12 cellular contexts compared by ENCODE assay signal in genomic region chr4:87025614-87026041, GRCh38.
DNase-seq lines count a peak whose midpoint lies in the region; ATAC-seq and TF ChIP-seq lines count a peak whose summit lies in the region.
"Had no signal": no experiment of that assay in that cellular context is flagged by ENCODE, and none has a peak within 500 bp of the region (broad histone marks: within the 10 kb centered on the region; RNA-seq: fewer than 3 reads in every experiment).

No MANE protein-coding gene starts in this region.

- H3K27me3 ChIP-seq in adrenal gland (no peaks in the 10 kb centered on the region), H7 (ENCODE audit: control insufficient read depth, insufficient read depth, low read length) (no peaks in the 10 kb centered on the region)

- H3K36me3 ChIP-seq in adrenal gland (replicated peaks in 1 of 2) = no peaks in the 10 kb centered on the region
- no peaks in the 10 kb centered on the region for H3K36me3 ChIP-seq in H7 (replicated peaks; ENCODE audit: control insufficient read depth, insufficient read depth, low read length)

- peak overlapping the region in 1 of 5 donors; percentile 27 for H3K27ac ChIP-seq in adrenal gland
- H3K27ac ChIP-seq: C4-2B, GM23248 had no signal

- ATAC-seq in GM19467 (IDR thresholded peaks at IDR 0.05; ENCODE audit: unreplicated experiment) (peak; percentile 88), HG03342 (IDR thresholded peaks at IDR 0.05; ENCODE audit: unreplicated experiment) (peak; percentile 48), left lobe of liver (peak; percentile 25)

- peak; percentile 48 for DNase-seq in Caki2 (ENCODE audit: low read depth)
- no peak for DNase-seq in left lobe of liver (ENCODE audit: low spot score)
- no peak for DNase-seq in adrenal gland
- DNase-seq in activated CD4-positive, alpha-beta T cell treated with anti-CD3 and anti-CD28 coated beads, Interleukin-2, amount 50 U/mL, for 48 hours = no peak
- no peak for DNase-seq in NCI-H2171 treated with DMSO at 0.1 percent for 48 hours (lab: John Stamatoyannopoulos, UW)
- DNase-seq in H7 = no peak
- DNase-seq: activated effector memory CD4-positive, alpha-beta T cell treated with anti-CD3 and anti-CD28 coated beads, Interleukin-2, amount 50 U/mL, for 16 hours; GM23248; NCI-H1417 treated with DMSO at 0.1 percent for 48 hours had no signal

- H3K4me3 ChIP-seq in adrenal gland (no peak overlapping the region), H7 (ENCODE audit: insufficient read depth, low read depth, low read length) (no peak overlapping the region)
- H3K4me3 ChIP-seq: GM23248 had no signal

- intact Hi-C loops in adrenal gland (cut with DNase I) = no loop called here

- in situ Hi-C loops in Caki2 (cut with HindIII; ENCODE audit: low pct_unique_long_range_greater_than_20kb, low sequenced_read_pairs) = no loop called here

- H3K4me1 ChIP-seq in adrenal gland (replicated peaks in 1 of 2) = peaks cover 38 to 88% of the 10 kb centered on the region in 2 donors

- H3K9me3 ChIP-seq in adrenal gland (replicated peaks in 1 of 3) = no peaks in the 10 kb centered on the region

- no peak for TF ChIP-seq POLR2A in adrenal gland (IDR thresholded peaks at IDR 0.05)

- 75 to 93% (median 89%) methylated on average over 2 to 6 of the region's 6 CpGs for WGBS in adrenal gland, 4 donors

- TF ChIP-seq CTCF in adrenal gland (IDR thresholded peaks at IDR 0.05) = no peak

Comparison
In these comparisons a context has a peak if more than half of its experiments do, and no peak if none do; other contexts are left out.
1. ATAC-seq: peak in every context shown above with its lines; median percentile 88 in GM19467; 48 in HG03342; 25 in left lobe of liver.